ENCODE assay signal across 9 cellular contexts in the genomic region with DNA sequence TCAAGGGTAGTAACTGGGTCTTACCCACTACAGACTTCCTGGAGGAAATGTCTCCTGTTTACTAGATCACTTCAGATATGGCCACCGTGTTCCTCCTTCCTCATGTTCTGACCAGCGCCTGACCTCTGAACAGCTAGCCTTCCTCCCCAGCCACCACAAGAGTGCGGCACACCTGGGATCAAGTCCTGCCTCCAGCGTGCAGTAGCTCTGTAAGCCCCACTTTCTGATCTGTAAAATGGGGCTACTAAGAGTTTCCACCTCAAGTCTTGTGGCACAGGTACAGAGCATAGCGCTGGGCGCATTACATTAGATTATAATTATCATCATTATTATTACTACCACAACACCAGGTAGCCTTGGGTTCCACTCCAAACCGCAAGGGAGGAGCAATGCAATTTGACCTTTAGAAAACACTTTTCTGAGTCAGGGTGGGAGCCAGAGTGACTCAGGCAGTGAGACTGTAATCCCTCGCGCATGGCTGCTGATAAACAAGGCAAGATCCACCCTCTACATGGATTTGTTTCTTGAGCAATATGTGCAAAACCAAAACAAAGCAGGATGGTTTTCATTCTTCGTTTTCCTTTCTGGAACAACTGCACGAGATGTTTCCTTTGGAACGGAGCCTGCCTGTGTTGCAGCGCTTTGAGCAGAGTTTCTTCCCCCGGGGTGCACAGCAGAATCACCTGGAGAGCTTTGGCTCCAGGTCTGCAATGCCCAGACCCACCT.
DNase-seq lines count a peak whose midpoint lies in the region; ATAC-seq, FAIRE-seq and TF ChIP-seq lines count a peak whose summit lies in the region.
"Had no signal": no experiment of that assay in that cellular context is flagged by ENCODE, and none has a peak within 500 bp of the region (broad histone marks: within the 10 kb centered on the region; RNA-seq: fewer than 3 reads in every experiment).

No MANE protein-coding gene starts in this region.

- H3K36me3 ChIP-seq in adipocyte (ENCODE audit: control insufficient read depth, insufficient read depth, low read length, severe bottlenecking) (no peaks in the 10 kb centered on the region), heart left ventricle (no peaks in the 10 kb centered on the region), skeletal muscle satellite cell (ENCODE audit: insufficient read depth, low read length) (no peaks in the 10 kb centered on the region)

- intact Hi-C loops in heart left ventricle (cut with DNase I), result loop anchor here in 4 of 10 donors (2.0 to 5.0 kb wide), 3 partner anchors 65 to 230 kb away; a partner anchor contains a TSS

- peak; percentile 99 for DNase-seq in H54 (ENCODE audit: insufficient read length, low spot score)
- DNase-seq in adipocyte (ENCODE audit: low read depth), result peak; percentile 99
- peak in 3 of 5 donors; percentile 62 to 83 (median 78) for DNase-seq in heart left ventricle
- DNase-seq in activated CD4-positive, alpha-beta T cell treated with anti-CD3 and anti-CD28 coated beads, Interleukin-2, amount 50 U/mL, for 48 hours, result no peak
- no peak for DNase-seq in NK-92 (lab: John Stamatoyannopoulos, UW; ENCODE audit: unreplicated experiment)
- DNase-seq in activated gamma-delta T cell treated with Interleukin-2 at 50 U/mL for 16 hours, result no peak
- DNase-seq: NCI-H1105 had no signal

- peak in 3 of 4 donors; percentile 42 to 63 (median 59) for ATAC-seq in heart left ventricle
- ATAC-seq in GM18517 (IDR thresholded peaks at IDR 0.05; ENCODE audit: unreplicated experiment), result no peak

- no peak for TF ChIP-seq CTCF in heart left ventricle (IDR thresholded peaks at IDR 0.05)

- H3K4me2 ChIP-seq in skeletal muscle satellite cell (ENCODE audit: low read length), result peak overlapping the region; percentile 48

- H3K4me1 ChIP-seq in adipocyte (ENCODE audit: control insufficient read depth, insufficient read depth, low read length), result peaks cover 47% of the 10 kb centered on the region
- peaks cover 2 to 61% (median 46%) of the 10 kb centered on the region in 12 donors for H3K4me1 ChIP-seq in heart left ventricle
- peaks cover 39% of the 10 kb centered on the region for H3K4me1 ChIP-seq in skeletal muscle satellite cell (ENCODE audit: control insufficient read depth, insufficient read depth, low read length)

- peak overlapping the region; percentile 27 for H3K4me3 ChIP-seq in adipocyte (ENCODE audit: low read length)
- no peak overlapping the region for H3K4me3 ChIP-seq in heart left ventricle
- no peak overlapping the region for H3K4me3 ChIP-seq in skeletal muscle satellite cell (ENCODE audit: low read length)

- no peaks in the 10 kb centered on the region for H3K27me3 ChIP-seq in adipocyte (replicated peaks; ENCODE audit: control insufficient read depth, insufficient read depth, low read length)
- H3K27me3 ChIP-seq in heart left ventricle, result no peaks in the 10 kb centered on the region
- H3K27me3 ChIP-seq in skeletal muscle satellite cell (ENCODE audit: control insufficient read depth, insufficient read depth, low read length), result peaks cover 9% of the 10 kb centered on the region

- peak overlapping the region; percentile 57 to 96 (median 88) for H3K27ac ChIP-seq in heart left ventricle

- peak; percentile 97 for FAIRE-seq in H54 (lab: Jason Lieb, UNC)

- 34 to 43% (median 38%) methylated on average over 14 of the region's 14 CpGs for WGBS in heart left ventricle, 4 donors

- H3K9me3 ChIP-seq in adipocyte (ENCODE audit: control insufficient read depth, low read length), result no peaks in the 10 kb centered on the region
- no peaks in the 10 kb centered on the region for H3K9me3 ChIP-seq in heart left ventricle
- H3K9me3 ChIP-seq in skeletal muscle satellite cell (replicated peaks; ENCODE audit: low read length), result no peaks in the 10 kb centered on the region

- H3K9ac ChIP-seq in adipocyte (ENCODE audit: low read length) (peak overlapping the region; percentile 85), skeletal muscle satellite cell (ENCODE audit: low read depth, low read length) (peak overlapping the region; percentile 45)

- no peak for TF ChIP-seq POLR2A in H54 (IDR thresholded peaks at IDR 0.05; ENCODE audit: low read depth, low read length)
- TF ChIP-seq POLR2A in heart left ventricle (IDR thresholded peaks at IDR 0.05), result no peak

Comparison
In these comparisons a context has a peak if more than half of its experiments do, and no peak if none do; other contexts are left out.
1. DNase-seq: peak in H54 (single experiment), adipocyte (single experiment) and heart left ventricle (3 of 5); none in activated CD4-positive, alpha-beta T cell treated with anti-CD3 and anti-CD28 coated beads, Interleukin-2, amount 50 U/mL, for 48 hours (0 of 2), NK-92 (single experiment) and activated gamma-delta T cell treated with Interleukin-2 at 50 U/mL for 16 hours (single experiment).